Comparison of ENCODE assay signal across 29 cellular contexts in genomic region chr18:66138642-66139041, GRCh38.
"Had no signal": no experiment of that assay in that cellular context is flagged by ENCODE, and none has a peak within 500 bp of the region (broad histone marks: within the 10 kb centered on the region; RNA-seq: fewer than 3 reads in every experiment).

No MANE protein-coding gene starts in this region.

- H3K4me3 Mint-ChIP-seq: central memory CD8-positive, alpha-beta T cell; dendritic cell treated with granulocyte-macrophage colony-stimulating factor and Interleukin-4, amounts not matched to agents 40 ng/mL and 50 ng/mL, for 4 days; endodermal cell; naive B cell; natural killer cell treated with Interleukin-12 subunit alpha and Interleukin-12 subunit beta and Interleukin-15 and Interleukin-18, amount 100 ng/mL, for 72 hours had no signal

- H3K4me3 ChIP-seq: colonic mucosa, gastrocnemius medialis, left lung, lower lobe of right lung, ovary, smooth muscle cell, stomach, thyroid gland, vagina had no signal

- H3K27me3 Mint-ChIP-seq: central memory CD8-positive, alpha-beta T cell; dendritic cell treated with granulocyte-macrophage colony-stimulating factor and Interleukin-4, amounts not matched to agents 40 ng/mL and 50 ng/mL, for 4 days; naive B cell; natural killer cell treated with Interleukin-12 subunit alpha and Interleukin-12 subunit beta and Interleukin-15 and Interleukin-18, amount 100 ng/mL, for 72 hours had no signal

- H3K4me1 Mint-ChIP-seq: central memory CD8-positive, alpha-beta T cell; naive B cell had no signal

- H3K4me1 ChIP-seq: colonic mucosa, gastrocnemius medialis, left lung, lower lobe of right lung, stomach, thyroid gland, vagina had no signal

- H3K27ac Mint-ChIP-seq: dendritic cell treated with granulocyte-macrophage colony-stimulating factor and Interleukin-4, amounts not matched to agents 40 ng/mL and 50 ng/mL, for 4 days; endodermal cell; naive B cell; natural killer cell treated with Interleukin-12 subunit alpha and Interleukin-12 subunit beta and Interleukin-15 and Interleukin-18, amount 100 ng/mL, for 72 hours had no signal

- H3K4me2 ChIP-seq: smooth muscle cell had no signal

- H3K36me3 Mint-ChIP-seq: naive B cell had no signal

- H3K9me3 ChIP-seq: colonic mucosa, gastrocnemius medialis, left lung, lower lobe of right lung, ovary, stomach, thyroid gland, vagina had no signal

- H3K27ac ChIP-seq: colonic mucosa, epithelial cell of prostate, gastrocnemius medialis, left lung, lower lobe of right lung, ovary, stomach, thyroid gland, vagina had no signal

- H3K36me3 ChIP-seq: colonic mucosa, gastrocnemius medialis, left lung, lower lobe of right lung, ovary, stomach, thyroid gland, vagina had no signal

- ATAC-seq: esophagus mucosa; left lung; lower lobe of right lung; natural killer cell treated with Interleukin-12 subunit alpha and Interleukin-12 subunit beta and Interleukin-15 and Interleukin-18, amount 100 ng/mL, for 72 hours had no signal

- H3K27me3 ChIP-seq: colonic mucosa, gastrocnemius medialis, left lung, ovary, stomach, thyroid gland, vagina had no signal

- DNase-seq: colonic mucosa; effector CD8-positive, alpha-beta T cell; endodermal cell; foreskin fibroblast; gastrocnemius medialis; head of caudate nucleus; hippocampal formation; left cardiac atrium; left lung; lower lobe of right lung; naive B cell; occipital lobe; ovary; posterior cingulate gyrus; stimulated activated CD4-positive, alpha-beta T cell treated with anti-CD3 and anti-CD28 coated beads, Interleukin-12 subunit alpha, Interleukin-12 subunit beta, amount 100 ng/mL, for 4 hours; stimulated activated CD4-positive, alpha-beta T cell treated with anti-CD3 and anti-CD28 coated beads, Interleukin-1b, Interleukin-23, amount 100 ng/mL, for 48 hours; stimulated activated CD4-positive, alpha-beta T cell treated with anti-CD3 and anti-CD28 coated beads, Interleukin-4, amount 100 ng/mL, for 1 hour; stimulated activated CD8-positive, alpha-beta memory T cell treated with anti-CD3 and anti-CD28 coated beads, Interleukin-4, amount 100 ng/mL, for 48 hours; stimulated activated naive CD4-positive, alpha-beta T cell; stomach; thyroid gland; trophoblast cell had no signal

- H3K9me3 Mint-ChIP-seq: dendritic cell treated with granulocyte-macrophage colony-stimulating factor and Interleukin-4, amounts not matched to agents 40 ng/mL and 50 ng/mL, for 4 days; endodermal cell; naive B cell had no signal
